26 cellular contexts compared by ENCODE assay signal in the genomic region with DNA sequence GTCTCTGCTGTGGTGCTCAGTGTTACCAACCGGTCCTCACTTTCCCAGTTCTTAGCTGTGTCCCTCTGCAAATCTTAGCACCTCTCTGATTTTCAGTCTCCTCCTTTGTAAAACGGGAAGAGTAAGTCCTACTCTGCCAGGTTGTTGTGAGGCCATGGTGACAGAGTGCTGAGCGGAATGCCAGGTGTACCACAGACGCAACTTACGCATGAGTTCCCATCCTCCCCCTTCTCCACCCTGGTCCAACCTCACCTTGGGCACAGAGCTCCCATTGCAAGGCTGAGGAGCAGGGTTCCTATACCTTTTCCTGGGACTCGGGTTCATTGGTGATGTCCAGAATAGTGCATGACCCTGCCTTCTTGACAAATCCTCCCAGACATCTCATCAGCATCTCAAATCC.
"Had no signal": no experiment of that assay in that cellular context is flagged by ENCODE, and none has a peak within 500 bp of the region (broad histone marks: within the 10 kb centered on the region; RNA-seq: fewer than 3 reads in every experiment).

No MANE protein-coding gene starts in this region.

- DNase-seq: activated CD4-positive, alpha-beta T cell treated with anti-CD3 and anti-CD28 coated beads for 1 hour; activated CD4-positive, alpha-beta T cell treated with anti-CD3 and anti-CD28 coated beads for 4 hours; activated CD4-positive, alpha-beta T cell treated with anti-CD3 and anti-CD28 coated beads, Interleukin-2, amount 10 ng/mL, durations not matched to agents 7 days and 5 days; activated CD4-positive, alpha-beta T cell treated with anti-CD3 and anti-CD28 coated beads, Interleukin-2, amount 50 U/mL, for 4 hours; activated CD8-positive, alpha-beta memory T cell treated with anti-CD3 and anti-CD28 coated beads for 24 hours; activated CD8-positive, alpha-beta T cell treated with anti-CD3 and anti-CD28 coated beads for 36 hours; activated effector memory CD4-positive, alpha-beta T cell treated with Interleukin-2 at 50 U/mL for 16 hours; activated gamma-delta T cell treated with Interleukin-2 at 50 U/mL for 16 hours; activated naive CD4-positive, alpha-beta T cell treated with anti-CD3 and anti-CD28 coated beads, Interleukin-2, amount 50 U/mL, for 16 hours; activated naive CD4-positive, alpha-beta T cell treated with Interleukin-2 at 50 U/mL for 16 hours; activated T-cell treated with anti-CD3 and anti-CD28 coated beads, Interleukin-2, amount 50 U/mL, for 4 hours; amniotic stem cell; anterior cingulate cortex; caudate nucleus; cortex of kidney; dermis blood vessel endothelial cell; effector CD4-positive, alpha-beta T cell; effector memory CD8-positive, alpha-beta T cell; erythroblast; foreskin keratinocyte; gastrocnemius medialis; heart right ventricle; T-helper 2 cell had no signal

- H3K27ac Mint-ChIP-seq: activated CD4-positive, alpha-beta T cell treated with anti-CD3 and anti-CD28 coated beads, Interleukin-2, amount 10 ng/mL, durations not matched to agents 7 days and 5 days; activated CD8-positive, alpha-beta T cell treated with anti-CD3 and anti-CD28 coated beads for 36 hours; activated naive CD8-positive, alpha-beta T cell; activated T-helper 17 cell treated with anti-CD3 and anti-CD28 coated beads, Interleukin-2, amount 50 U/mL, for 72 hours; effector memory CD8-positive, alpha-beta T cell had no signal

- H3K4me3 Mint-ChIP-seq: activated CD4-positive, alpha-beta T cell treated with anti-CD3 and anti-CD28 coated beads, Interleukin-2, amount 10 ng/mL, durations not matched to agents 7 days and 5 days; activated CD8-positive, alpha-beta T cell treated with anti-CD3 and anti-CD28 coated beads for 36 hours; activated naive CD8-positive, alpha-beta T cell; activated T-cell treated with anti-CD3 and anti-CD28 coated beads, Interleukin-2, amount 50 U/mL, for 4 hours; activated T-helper 17 cell treated with anti-CD3 and anti-CD28 coated beads, Interleukin-2, amount 50 U/mL, for 72 hours; effector memory CD8-positive, alpha-beta T cell had no signal

- H3K9me3 Mint-ChIP-seq: activated CD4-positive, alpha-beta T cell treated with anti-CD3 and anti-CD28 coated beads, Interleukin-2, amount 10 ng/mL, durations not matched to agents 7 days and 5 days; activated CD8-positive, alpha-beta T cell treated with anti-CD3 and anti-CD28 coated beads for 36 hours; activated T-cell treated with anti-CD3 and anti-CD28 coated beads, Interleukin-2, amount 50 U/mL, for 4 hours; activated T-helper 17 cell treated with anti-CD3 and anti-CD28 coated beads, Interleukin-2, amount 50 U/mL, for 72 hours; effector memory CD8-positive, alpha-beta T cell had no signal

- H3K36me3 ChIP-seq: esophagus muscularis mucosa, gastrocnemius medialis, heart right ventricle had no signal

- H3K27me3 Mint-ChIP-seq: activated naive CD8-positive, alpha-beta T cell; activated T-helper 17 cell treated with anti-CD3 and anti-CD28 coated beads, Interleukin-2, amount 50 U/mL, for 72 hours; effector memory CD8-positive, alpha-beta T cell had no signal

- H3K27me3 ChIP-seq: esophagus muscularis mucosa, foreskin keratinocyte, gastrocnemius medialis, heart right ventricle had no signal

- H3K27ac ChIP-seq: esophagus muscularis mucosa, foreskin keratinocyte, gastrocnemius medialis, heart right ventricle had no signal

- H3K36me3 Mint-ChIP-seq: activated naive CD8-positive, alpha-beta T cell had no signal

- H3K4me1 Mint-ChIP-seq: activated CD4-positive, alpha-beta T cell treated with anti-CD3 and anti-CD28 coated beads, Interleukin-2, amount 10 ng/mL, durations not matched to agents 7 days and 5 days; activated T-helper 17 cell treated with anti-CD3 and anti-CD28 coated beads, Interleukin-2, amount 50 U/mL, for 72 hours had no signal

- H3K4me1 ChIP-seq: gastrocnemius medialis, heart right ventricle had no signal

- H3K9me3 ChIP-seq: esophagus muscularis mucosa, gastrocnemius medialis, heart right ventricle had no signal

- ATAC-seq: activated CD8-positive, alpha-beta T cell treated with anti-CD3 and anti-CD28 coated beads for 36 hours; activated T-cell treated with anti-CD3 and anti-CD28 coated beads, Interleukin-2, amount 50 U/mL, for 4 hours; activated T-helper 17 cell treated with anti-CD3 and anti-CD28 coated beads, Interleukin-2, amount 50 U/mL, for 72 hours; effector memory CD8-positive, alpha-beta T cell; foreskin keratinocyte; gastrocnemius medialis; heart right ventricle had no signal

- H3K4me3 ChIP-seq: esophagus muscularis mucosa, gastrocnemius medialis, heart right ventricle had no signal
